8 cellular contexts compared by ENCODE assay signal in the genomic region with DNA sequence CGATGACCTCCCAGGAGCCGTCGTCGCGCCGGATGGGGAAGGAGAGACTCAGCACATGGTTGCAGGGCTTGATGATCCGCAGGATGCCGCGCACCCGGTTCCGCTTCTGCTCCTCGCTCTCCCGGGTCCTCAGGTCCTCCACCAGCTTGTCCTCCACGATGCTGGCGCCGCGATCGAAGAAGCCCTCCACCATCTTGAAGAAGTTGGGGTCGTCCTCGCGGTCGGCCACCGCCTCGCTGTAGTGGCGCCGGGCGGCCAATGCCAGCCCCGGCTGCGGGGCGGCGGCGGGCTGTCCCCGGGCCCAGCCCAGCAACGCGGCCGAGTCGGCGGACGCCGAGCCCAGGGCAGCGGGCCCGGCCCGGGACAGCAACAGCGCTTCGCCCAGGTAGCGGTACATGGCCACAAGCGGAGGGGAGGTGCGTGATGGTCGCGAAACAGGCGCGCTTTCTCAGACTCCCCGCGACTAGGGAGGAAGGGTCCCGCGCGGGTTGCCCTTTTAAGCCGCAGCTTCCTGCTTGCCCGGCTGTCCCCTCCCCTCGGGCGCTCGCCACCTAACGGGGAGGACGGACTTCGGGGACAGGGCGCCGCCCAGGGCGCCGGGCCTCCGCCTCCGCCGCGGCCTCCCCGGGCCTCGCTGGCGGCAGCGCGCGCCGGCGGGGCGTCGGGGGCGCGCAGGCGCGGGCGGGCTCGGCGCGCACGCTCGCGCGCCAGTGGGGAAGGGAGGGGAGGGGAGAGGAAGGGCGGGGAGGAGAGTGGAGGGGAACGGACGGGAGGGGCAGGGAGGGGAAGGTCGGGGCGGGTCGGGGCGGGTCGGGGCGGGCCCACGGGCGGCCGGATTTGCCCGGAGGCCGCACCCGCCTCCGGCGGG. TPM values are rescaled to one million over a fixed set of nuclear protein-coding genes. Genes with fewer than 3 reads are reported as not detected.
A peak's percentile ranks its signal among the peaks of the same experiment; 100 is the strongest.
DNase-seq lines count a peak whose midpoint lies in the region; ATAC-seq, FAIRE-seq and TF ChIP-seq lines count a peak whose summit lies in the region.

A gene (minus strand): TSS at position 471 of the 868 bp plus-strand sequence. CDS start 74 bp downstream, at position 397.
A gene with protein sequence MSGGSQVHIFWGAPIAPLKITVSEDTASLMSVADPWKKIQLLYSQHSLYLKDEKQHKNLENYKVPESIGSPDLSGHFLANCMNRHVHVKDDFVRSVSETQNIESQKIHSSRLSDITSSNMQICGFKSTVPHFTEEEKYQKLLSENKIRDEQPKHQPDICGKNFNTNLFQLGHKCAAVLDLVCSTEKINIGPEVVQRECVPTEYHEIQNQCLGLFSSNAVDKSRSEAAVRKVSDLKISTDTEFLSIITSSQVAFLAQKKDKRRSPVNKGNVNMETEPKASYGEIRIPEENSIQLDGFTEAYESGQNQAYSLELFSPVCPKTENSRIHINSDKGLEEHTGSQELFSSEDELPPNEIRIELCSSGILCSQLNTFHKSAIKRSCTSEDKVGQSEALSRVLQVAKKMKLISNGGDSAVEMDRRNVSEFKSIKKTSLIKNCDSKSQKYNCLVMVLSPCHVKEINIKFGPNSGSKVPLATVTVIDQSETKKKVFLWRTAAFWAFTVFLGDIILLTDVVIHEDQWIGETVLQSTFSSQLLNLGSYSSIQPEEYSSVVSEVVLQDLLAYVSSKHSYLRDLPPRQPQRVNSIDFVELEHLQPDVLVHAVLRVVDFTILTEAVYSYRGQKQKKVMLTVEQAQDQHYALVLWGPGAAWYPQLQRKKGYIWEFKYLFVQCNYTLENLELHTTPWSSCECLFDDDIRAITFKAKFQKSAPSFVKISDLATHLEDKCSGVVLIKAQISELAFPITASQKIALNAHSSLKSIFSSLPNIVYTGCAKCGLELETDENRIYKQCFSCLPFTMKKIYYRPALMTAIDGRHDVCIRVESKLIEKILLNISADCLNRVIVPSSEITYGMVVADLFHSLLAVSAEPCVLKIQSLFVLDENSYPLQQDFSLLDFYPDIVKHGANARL (plus strand): TSS at position 834 of the 868 bp plus-strand sequence. CDS start 56,149 bp downstream, outside the sequence.

- ATAC-seq in GM19452 (IDR thresholded peaks at IDR 0.05; ENCODE audit: unreplicated experiment) = peak; percentile 57

- peak within 1 kb of the TSS; percentile 81 for H2AFZ ChIP-seq in endothelial cell of umbilical vein (ENCODE audit: low read depth, low read length)

- peaks cover 2% of the 10 kb centered on the region for H4K20me1 ChIP-seq in endothelial cell of umbilical vein (replicated peaks; ENCODE audit: control insufficient read depth, extremely low read depth, insufficient read depth, low read length)

- CTCF ChIA-PET in endothelial cell of umbilical vein (lab: Charles Lee) = interaction anchor here (0.5 to 1.1 kb wide), 4 partner anchors 10 to 155 kb away, joined by 3 to 5 read pairs (median 4); no protein-coding TSS in a partner anchor

- dilution Hi-C loops in endothelial cell of umbilical vein (cut with MboI; ENCODE audit: extremely low pct_ligation_motif_present, low sequenced_read_pairs) = no loop called here

- peaks cover 64% of the 10 kb centered on the region for H3K79me2 ChIP-seq in endothelial cell of umbilical vein (ENCODE audit: control insufficient read depth, insufficient read depth, low read length)

- TSS peak; percentile 32 for BruUV-seq in endothelial cell of umbilical vein (replicated peaks; lab: Mats Ljungman, UMichigan)

- peak within 1 kb of the TSS; percentile 86 for H3K4me3 ChIP-seq in NT2/D1 (ENCODE audit: insufficient read length, low read depth)
- H3K4me3 ChIP-seq in endothelial cell of umbilical vein (replicated peaks in 1 of 3; ENCODE audit: insufficient read depth in 1 of 3, low read depth in 1 of 3, low read length in 3 of 3) = peak within 1 kb of the TSS; percentile 69 to 95 (median 94)

- peak; percentile 79 for TF ChIP-seq POLR2A in endothelial cell of umbilical vein (IDR thresholded peaks at IDR 0.05; ENCODE audit: low read depth, low read length)

- POLR2A ChIA-PET in endothelial cell of umbilical vein (lab: Charles Lee) = no interaction called here

- H3K4me1 ChIP-seq in NT2/D1 (ENCODE audit: insufficient read depth, insufficient read length) (peaks cover 2% of the 10 kb centered on the region), endothelial cell of umbilical vein (ENCODE audit: control insufficient read depth, extremely low read depth, insufficient read depth, low read length) (peaks cover 35% of the 10 kb centered on the region)

- H3K27ac ChIP-seq in endothelial cell of umbilical vein (ENCODE audit: insufficient read depth, low read depth, low read length) = peak within 1 kb of the TSS; percentile 72

- peaks cover 26% of the 10 kb centered on the region for H3K36me3 ChIP-seq in NT2/D1 (ENCODE audit: insufficient read depth, insufficient read length, low read length)
- no peaks in the 10 kb centered on the region for H3K36me3 ChIP-seq in endothelial cell of umbilical vein (ENCODE audit: control insufficient read depth in 2 of 2, extremely low read depth in 1 of 2, insufficient read depth in 2 of 2, low read length in 2 of 2)

- H3K27me3 ChIP-seq in NT2/D1 (ENCODE audit: insufficient read depth, insufficient read length) = no peaks in the 10 kb centered on the region
- no peaks in the 10 kb centered on the region for H3K27me3 ChIP-seq in endothelial cell of umbilical vein (ENCODE audit: control insufficient read depth in 2 of 2, insufficient read depth in 2 of 2, low read length in 2 of 2)

- H3K9me3 ChIP-seq in NT2/D1 (ENCODE audit: insufficient read depth, low read length) (no peaks in the 10 kb centered on the region), endothelial cell of umbilical vein (replicated peaks; ENCODE audit: control insufficient read depth, insufficient read depth, low read length) (no peaks in the 10 kb centered on the region)

- H3K9ac ChIP-seq in NT2/D1 (ENCODE audit: insufficient read length, low read depth) (peak within 1 kb of the TSS; percentile 95), endothelial cell of umbilical vein (replicated peaks; ENCODE audit: extremely low read depth, insufficient read depth, low read length) (peak within 1 kb of the TSS; percentile 85)

- FAIRE-seq in endothelial cell of umbilical vein (lab: Jason Lieb, UNC) = peak; percentile 33

- DNase-seq in CMK (ENCODE audit: low read depth) = peak; percentile 82
- DNase-seq in HK-2 (ENCODE audit: unreplicated experiment) = peak; percentile 93
- peak; percentile 81 for DNase-seq in NT2/D1 (ENCODE audit: low read depth, low spot score)
- DNase-seq in activated CD8-positive, alpha-beta memory T cell treated with anti-CD3 and anti-CD28 coated beads, Interleukin-2, amount 50 U/mL, for 4 hours = peak; percentile 83
- peak; percentile 82 for DNase-seq in endothelial cell of umbilical vein (ENCODE audit: low read depth, low spot score)
- DNase-seq in midbrain (lab: John Stamatoyannopoulos, UW) = peak; percentile 88
- DNase-seq in stimulated activated CD8-positive, alpha-beta memory T cell treated with anti-CD3 and anti-CD28 coated beads, Interleukin-2, amount 100 ng/mL, for 48 hours (ENCODE audit: low read depth in 2 of 2) = peak; percentile 83 to 86

- TF ChIP-seq CTCF in endothelial cell of umbilical vein (IDR thresholded peaks at IDR 0.05; ENCODE audit: extremely low read depth in 1 of 2, insufficient read depth in 1 of 2, low read depth in 1 of 2, low read length in 2 of 2) = no peak

- intact Hi-C loops in endothelial cell of umbilical vein (cut with micrococcal nuclease) = loop anchor here (2.0 kb wide), 2 partner anchors 124 to 136 kb away; a partner anchor contains a TSS

- no peaks in the 10 kb centered on the region for H3K9me1 ChIP-seq in endothelial cell of umbilical vein (replicated peaks; ENCODE audit: control insufficient read depth, extremely low read depth, insufficient read depth, low read length)

- peak within 1 kb of the TSS; percentile 94 for H3K4me2 ChIP-seq in endothelial cell of umbilical vein (ENCODE audit: insufficient read depth, low read length)

TF ChIP-seq in endothelial cell of umbilical vein, 7 proteins besides CTCF, POLR2A, EP300 and RAD21:
- TF ChIP-seq EZH2 (IDR thresholded peaks at IDR 0.05; ENCODE audit: borderline replicate concordance, low read depth, low read length, severe bottlenecking) = no peak
- TF ChIP-seq POLR2AphosphoS5 (IDR thresholded peaks at IDR 0.05; ENCODE audit: insufficient read depth, low read depth, low read length) = peak; percentile 28
- TF ChIP-seq, protein P1, sequence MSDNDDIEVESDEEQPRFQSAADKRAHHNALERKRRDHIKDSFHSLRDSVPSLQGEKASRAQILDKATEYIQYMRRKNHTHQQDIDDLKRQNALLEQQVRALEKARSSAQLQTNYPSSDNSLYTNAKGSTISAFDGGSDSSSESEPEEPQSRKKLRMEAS (IDR thresholded peaks at IDR 0.05; ENCODE audit: insufficient read depth, insufficient read length) = no peak
- TF ChIP-seq FOS (IDR thresholded peaks at IDR 0.05; ENCODE audit: borderline replicate concordance, insufficient read depth, low read length) = no peak
- TF ChIP-seq JUN (IDR thresholded peaks at IDR 0.05; ENCODE audit: borderline replicate concordance, insufficient read depth, insufficient read length, low read depth) = no peak
- no peak for TF ChIP-seq GATA2 (IDR thresholded peaks at IDR 0.05; ENCODE audit: insufficient read depth, insufficient read length, low read depth, low read length)

RNA-seq across cellular contexts. Expression of the first gene that starts in this region (rescaled TPM):
- 86.6 and 94.7 TPM in 2 replicates for total RNA-seq in endothelial cell of umbilical vein
- polyA plus RNA-seq in endothelial cell of umbilical vein = 34.1 and 41.9 TPM in 2 replicates
- polyA plus RNA-seq in endothelial cell of umbilical vein (2011; cell fraction: cytosol; rRNA removed) = 48.4 and 49.4 TPM in 2 replicates
- 46.3 and 52.0 TPM in 2 replicates for polyA plus RNA-seq in endothelial cell of umbilical vein (2011; cell fraction: nucleus; rRNA removed)
- 105 and 122 TPM in 2 replicates for polyA plus RNA-seq in endothelial cell of umbilical vein (2012)
- 65.3 and 69.5 TPM in 2 replicates for polyA minus RNA-seq in endothelial cell of umbilical vein
- polyA minus RNA-seq in endothelial cell of umbilical vein (2011; cell fraction: cytosol; rRNA and poly(A)+ RNA removed) = 60.5 TPM
- polyA minus RNA-seq in endothelial cell of umbilical vein (2011; cell fraction: nucleus; rRNA and poly(A)+ RNA removed) = 24.5 and 33.5 TPM in 2 replicates

RNA-seq across cellular contexts. Expression of the second gene that starts in this region (rescaled TPM):
- 19.2 and 22.4 TPM in 2 replicates for total RNA-seq in endothelial cell of umbilical vein
- polyA plus RNA-seq in endothelial cell of umbilical vein = 4.8 and 6.1 TPM in 2 replicates
- 8.0 and 8.4 TPM in 2 replicates for polyA plus RNA-seq in endothelial cell of umbilical vein (2011; cell fraction: cytosol; rRNA removed)
- 14.3 and 18.1 TPM in 2 replicates for polyA plus RNA-seq in endothelial cell of umbilical vein (2011; cell fraction: nucleus; rRNA removed)
- polyA plus RNA-seq in endothelial cell of umbilical vein (2012) = 11.4 and 19.1 TPM in 2 replicates
- polyA minus RNA-seq in endothelial cell of umbilical vein = 9.1 and 11.8 TPM in 2 replicates
- 25.9 TPM for polyA minus RNA-seq in endothelial cell of umbilical vein (2011; cell fraction: cytosol; rRNA and poly(A)+ RNA removed)
- 14.3 and 17.6 TPM in 2 replicates for polyA minus RNA-seq in endothelial cell of umbilical vein (2011; cell fraction: nucleus; rRNA and poly(A)+ RNA removed)

Comparison
In these comparisons a context has a peak if more than half of its experiments do, and no peak if none do; other contexts are left out.
1. Peak in every context shown above with its lines: DNase-seq, ATAC-seq, H3K4me3 ChIP-seq and H3K27ac ChIP-seq.